ENCODE assay signal across 25 cellular contexts in the genomic region with DNA sequence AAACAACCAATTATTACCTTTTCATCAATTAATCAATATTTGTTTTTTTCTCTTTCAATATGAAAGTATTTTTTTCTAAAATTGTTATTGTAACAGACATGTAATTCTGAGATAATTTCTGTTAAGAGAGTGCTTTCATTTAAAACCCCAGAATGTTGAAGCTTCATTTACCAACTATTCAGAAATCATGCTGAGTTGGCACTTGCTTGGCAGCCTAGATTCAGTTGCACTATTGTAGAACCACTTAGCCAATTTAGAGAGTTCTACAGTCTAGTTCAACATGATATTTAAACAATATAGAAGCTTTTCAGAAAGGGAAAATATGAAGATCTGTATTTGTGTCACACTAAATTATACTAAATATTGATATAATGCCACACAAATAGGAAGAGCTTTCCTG. TPM values are rescaled to one million over a fixed set of nuclear protein-coding genes. Genes with fewer than 3 reads are reported as not detected.
"Had no signal": no experiment of that assay in that cellular context is flagged by ENCODE, and none has a peak within 500 bp of the region (broad histone marks: within the 10 kb centered on the region; RNA-seq: fewer than 3 reads in every experiment).

No MANE protein-coding gene starts in this region.

- H3K36me3 ChIP-seq: WERI-Rb-1 had no signal

- H3K4me2 ChIP-seq: SK-N-SH had no signal

- H3K27ac ChIP-seq: WERI-Rb-1 had no signal

- ATAC-seq: activated CD4-positive, alpha-beta T cell treated with anti-CD3 and anti-CD28 coated beads for 36 hours; activated CD8-positive, alpha-beta T cell treated with anti-CD3 and anti-CD28 coated beads for 36 hours; activated T-cell treated with anti-CD3 and anti-CD28 coated beads, Interleukin-2, amount 50 U/mL, for 72 hours; Panc1; Right ventricle myocardium inferior had no signal

- FAIRE-seq: colon had no signal

- H3K9ac ChIP-seq: SK-N-SH had no signal

- H3K9me3 ChIP-seq: SK-N-SH had no signal

- DNase-seq: activated CD4-positive, alpha-beta T cell treated with anti-CD3 and anti-CD28 coated beads for 36 hours; activated CD8-positive, alpha-beta memory T cell treated with anti-CD3 and anti-CD28 coated beads, Interleukin-2, amount 50 U/mL, for 4 hours; activated CD8-positive, alpha-beta T cell treated with anti-CD3 and anti-CD28 coated beads for 36 hours; activated gamma-delta T cell treated with Interleukin-2 at 50 U/mL for 16 hours; activated naive CD4-positive, alpha-beta T cell treated with anti-CD3 and anti-CD28 coated beads, Interleukin-2, amount 10 ng/mL, durations not matched to agents 7 days and 5 days; activated naive CD8-positive, alpha-beta T cell treated with anti-CD3 and anti-CD28 coated beads for 36 hours; activated T-cell treated with anti-CD3 and anti-CD28 coated beads, Interleukin-2, amount 50 U/mL, for 72 hours; cerebellar nuclear complex; NCI-H1048; NCI-H146; NCI-H187 treated with DMSO at 0.1 percent for 48 hours; NCI-H2081 treated with DMSO at 0.1 percent for 48 hours; NCI-H2171 treated with DMSO at 0.1 percent for 48 hours; NCI-H226; NCI-H510A; NCI-H69; RPMI8226; SK-N-SH; T-helper 1 cell; WERI-Rb-1 had no signal

RNA-seq across cellular contexts. Expression of a gene that starts 56.1 kb away (rescaled TPM):
- total RNA-seq: activated CD4-positive, alpha-beta T cell treated with anti-CD3 and anti-CD28 coated beads for 36 hours; activated CD8-positive, alpha-beta T cell treated with anti-CD3 and anti-CD28 coated beads for 36 hours; activated naive CD8-positive, alpha-beta T cell treated with anti-CD3 and anti-CD28 coated beads for 36 hours; activated T-cell treated with anti-CD3 and anti-CD28 coated beads, Interleukin-2, amount 50 U/mL, for 72 hours; activated T-helper 2 cell treated with anti-CD3 and anti-CD28 coated beads, Interferon-gamma antibody, Interleukin-2, Interleukin-4, amounts not matched to agents 10 μg/mL and 5 μg/mL and 100 μg/mL, durations not matched to agents 14 hours and 24 hours and 36 hours; T-helper 2 cell treated with Interferon-gamma antibody and Interleukin-4, amounts not matched to agents 100 ng/mL and 5 ng/mL, for 36 hours had no signal
- polyA plus RNA-seq: SK-N-SH had no signal
